ENCODE assay signal across 4 cellular contexts in the genomic region with DNA sequence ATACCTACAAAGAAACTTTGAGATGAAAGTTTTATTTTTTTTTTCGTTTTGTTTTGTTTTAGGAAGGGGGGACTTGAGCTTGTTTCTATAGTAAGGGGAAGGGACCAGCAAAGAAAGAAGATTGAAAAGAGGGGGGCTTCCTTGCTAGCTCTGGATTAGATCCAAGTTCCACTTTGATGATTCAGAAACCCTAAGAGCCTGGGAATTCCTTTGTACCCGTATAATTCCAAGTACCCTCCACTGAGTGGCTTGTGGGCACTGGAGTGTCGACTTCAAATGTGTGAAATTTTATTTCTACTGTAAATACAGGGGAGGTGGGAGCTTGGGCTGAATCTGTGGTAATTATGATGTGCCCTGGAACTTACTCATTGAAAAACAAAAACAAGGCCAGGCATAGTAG.
TF ChIP-seq lines count a peak whose summit lies in the region.

No MANE protein-coding gene starts in this region.

TF ChIP-seq in SK-N-SH, 30 proteins besides CTCF, POLR2A, EP300 and RAD21 (continues in another document):
- no peak for TF ChIP-seq MXI1 (IDR thresholded peaks at IDR 0.05; ENCODE audit: low read depth, low read length)
- TF ChIP-seq ELF1 (IDR thresholded peaks at IDR 0.05) = no peak
- TF ChIP-seq, protein P1, sequence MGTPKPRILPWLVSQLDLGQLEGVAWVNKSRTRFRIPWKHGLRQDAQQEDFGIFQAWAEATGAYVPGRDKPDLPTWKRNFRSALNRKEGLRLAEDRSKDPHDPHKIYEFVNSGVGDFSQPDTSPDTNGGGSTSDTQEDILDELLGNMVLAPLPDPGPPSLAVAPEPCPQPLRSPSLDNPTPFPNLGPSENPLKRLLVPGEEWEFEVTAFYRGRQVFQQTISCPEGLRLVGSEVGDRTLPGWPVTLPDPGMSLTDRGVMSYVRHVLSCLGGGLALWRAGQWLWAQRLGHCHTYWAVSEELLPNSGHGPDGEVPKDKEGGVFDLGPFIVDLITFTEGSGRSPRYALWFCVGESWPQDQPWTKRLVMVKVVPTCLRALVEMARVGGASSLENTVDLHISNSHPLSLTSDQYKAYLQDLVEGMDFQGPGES (IDR thresholded peaks at IDR 0.05; ENCODE audit: low read depth, low read length) = no peak
- no peak for TF ChIP-seq SMC3 (IDR thresholded peaks at IDR 0.05; ENCODE audit: low read depth, low read length)
- no peak for TF ChIP-seq EZH2phosphoT487 (IDR thresholded peaks at IDR 0.05; ENCODE audit: borderline replicate concordance, low read depth)
- TF ChIP-seq JUND (IDR thresholded peaks at IDR 0.05) = no peak
- TF ChIP-seq, protein P2, sequence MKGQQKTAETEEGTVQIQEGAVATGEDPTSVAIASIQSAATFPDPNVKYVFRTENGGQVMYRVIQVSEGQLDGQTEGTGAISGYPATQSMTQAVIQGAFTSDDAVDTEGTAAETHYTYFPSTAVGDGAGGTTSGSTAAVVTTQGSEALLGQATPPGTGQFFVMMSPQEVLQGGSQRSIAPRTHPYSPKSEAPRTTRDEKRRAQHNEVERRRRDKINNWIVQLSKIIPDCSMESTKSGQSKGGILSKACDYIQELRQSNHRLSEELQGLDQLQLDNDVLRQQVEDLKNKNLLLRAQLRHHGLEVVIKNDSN (IDR thresholded peaks at IDR 0.05; ENCODE audit: borderline replicate concordance, low read depth) = no peak
- TF ChIP-seq NFIC (IDR thresholded peaks at IDR 0.05; ENCODE audit: borderline replicate concordance) = no peak; the same call in 1 of the 2 replicates
- no peak for TF ChIP-seq NRF1 (IDR thresholded peaks at IDR 0.05; ENCODE audit: low read depth, low read length)
- no peak for TF ChIP-seq FOSL2 (IDR thresholded peaks at IDR 0.05; ENCODE audit: borderline replicate concordance, low read depth)
- TF ChIP-seq, protein P3, sequence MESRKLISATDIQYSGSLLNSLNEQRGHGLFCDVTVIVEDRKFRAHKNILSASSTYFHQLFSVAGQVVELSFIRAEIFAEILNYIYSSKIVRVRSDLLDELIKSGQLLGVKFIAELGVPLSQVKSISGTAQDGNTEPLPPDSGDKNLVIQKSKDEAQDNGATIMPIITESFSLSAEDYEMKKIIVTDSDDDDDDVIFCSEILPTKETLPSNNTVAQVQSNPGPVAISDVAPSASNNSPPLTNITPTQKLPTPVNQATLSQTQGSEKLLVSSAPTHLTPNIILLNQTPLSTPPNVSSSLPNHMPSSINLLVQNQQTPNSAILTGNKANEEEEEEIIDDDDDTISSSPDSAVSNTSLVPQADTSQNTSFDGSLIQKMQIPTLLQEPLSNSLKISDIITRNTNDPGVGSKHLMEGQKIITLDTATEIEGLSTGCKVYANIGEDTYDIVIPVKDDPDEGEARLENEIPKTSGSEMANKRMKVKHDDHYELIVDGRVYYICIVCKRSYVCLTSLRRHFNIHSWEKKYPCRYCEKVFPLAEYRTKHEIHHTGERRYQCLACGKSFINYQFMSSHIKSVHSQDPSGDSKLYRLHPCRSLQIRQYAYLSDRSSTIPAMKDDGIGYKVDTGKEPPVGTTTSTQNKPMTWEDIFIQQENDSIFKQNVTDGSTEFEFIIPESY (IDR thresholded peaks at IDR 0.05; ENCODE audit: borderline replicate concordance, low read depth) = no peak
- TF ChIP-seq YY1 (IDR thresholded peaks at IDR 0.05; ENCODE audit: low read depth) = no peak
- TF ChIP-seq CHD2 (IDR thresholded peaks at IDR 0.05; ENCODE audit: low read length, partially characterized antibody) = no peak

TF ChIP-seq in SK-N-SH treated with all-trans-retinoic acid at 6 μM for 48 hours, 23 proteins besides CTCF, POLR2A, EP300 and RAD21:
- TF ChIP-seq PPARA (CRISPR knock-in tag; IDR thresholded peaks at IDR 0.05; ENCODE audit: borderline replicate concordance) = no peak
- TF ChIP-seq, protein P4, sequence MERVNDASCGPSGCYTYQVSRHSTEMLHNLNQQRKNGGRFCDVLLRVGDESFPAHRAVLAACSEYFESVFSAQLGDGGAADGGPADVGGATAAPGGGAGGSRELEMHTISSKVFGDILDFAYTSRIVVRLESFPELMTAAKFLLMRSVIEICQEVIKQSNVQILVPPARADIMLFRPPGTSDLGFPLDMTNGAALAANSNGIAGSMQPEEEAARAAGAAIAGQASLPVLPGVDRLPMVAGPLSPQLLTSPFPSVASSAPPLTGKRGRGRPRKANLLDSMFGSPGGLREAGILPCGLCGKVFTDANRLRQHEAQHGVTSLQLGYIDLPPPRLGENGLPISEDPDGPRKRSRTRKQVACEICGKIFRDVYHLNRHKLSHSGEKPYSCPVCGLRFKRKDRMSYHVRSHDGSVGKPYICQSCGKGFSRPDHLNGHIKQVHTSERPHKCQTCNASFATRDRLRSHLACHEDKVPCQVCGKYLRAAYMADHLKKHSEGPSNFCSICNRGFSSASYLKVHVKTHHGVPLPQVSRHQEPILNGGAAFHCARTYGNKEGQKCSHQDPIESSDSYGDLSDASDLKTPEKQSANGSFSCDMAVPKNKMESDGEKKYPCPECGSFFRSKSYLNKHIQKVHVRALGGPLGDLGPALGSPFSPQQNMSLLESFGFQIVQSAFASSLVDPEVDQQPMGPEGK (CRISPR knock-in tag; IDR thresholded peaks at IDR 0.05; ENCODE audit: borderline replicate concordance) = no peak
- no peak for TF ChIP-seq ZC3H10 (CRISPR knock-in tag; IDR thresholded peaks at IDR 0.05)
- TF ChIP-seq ZFP3 (CRISPR knock-in tag; IDR thresholded peaks at IDR 0.05) = no peak
- TF ChIP-seq GLIS3 (CRISPR knock-in tag; IDR thresholded peaks at IDR 0.05) = no peak
- TF ChIP-seq ISL1 (CRISPR knock-in tag; IDR thresholded peaks at IDR 0.05) = no peak
- no peak for TF ChIP-seq BACH2 (CRISPR knock-in tag; IDR thresholded peaks at IDR 0.05; ENCODE audit: borderline replicate concordance)
- no peak for TF ChIP-seq ZNF70 (CRISPR knock-in tag; IDR thresholded peaks at IDR 0.05)
- TF ChIP-seq, protein P5, sequence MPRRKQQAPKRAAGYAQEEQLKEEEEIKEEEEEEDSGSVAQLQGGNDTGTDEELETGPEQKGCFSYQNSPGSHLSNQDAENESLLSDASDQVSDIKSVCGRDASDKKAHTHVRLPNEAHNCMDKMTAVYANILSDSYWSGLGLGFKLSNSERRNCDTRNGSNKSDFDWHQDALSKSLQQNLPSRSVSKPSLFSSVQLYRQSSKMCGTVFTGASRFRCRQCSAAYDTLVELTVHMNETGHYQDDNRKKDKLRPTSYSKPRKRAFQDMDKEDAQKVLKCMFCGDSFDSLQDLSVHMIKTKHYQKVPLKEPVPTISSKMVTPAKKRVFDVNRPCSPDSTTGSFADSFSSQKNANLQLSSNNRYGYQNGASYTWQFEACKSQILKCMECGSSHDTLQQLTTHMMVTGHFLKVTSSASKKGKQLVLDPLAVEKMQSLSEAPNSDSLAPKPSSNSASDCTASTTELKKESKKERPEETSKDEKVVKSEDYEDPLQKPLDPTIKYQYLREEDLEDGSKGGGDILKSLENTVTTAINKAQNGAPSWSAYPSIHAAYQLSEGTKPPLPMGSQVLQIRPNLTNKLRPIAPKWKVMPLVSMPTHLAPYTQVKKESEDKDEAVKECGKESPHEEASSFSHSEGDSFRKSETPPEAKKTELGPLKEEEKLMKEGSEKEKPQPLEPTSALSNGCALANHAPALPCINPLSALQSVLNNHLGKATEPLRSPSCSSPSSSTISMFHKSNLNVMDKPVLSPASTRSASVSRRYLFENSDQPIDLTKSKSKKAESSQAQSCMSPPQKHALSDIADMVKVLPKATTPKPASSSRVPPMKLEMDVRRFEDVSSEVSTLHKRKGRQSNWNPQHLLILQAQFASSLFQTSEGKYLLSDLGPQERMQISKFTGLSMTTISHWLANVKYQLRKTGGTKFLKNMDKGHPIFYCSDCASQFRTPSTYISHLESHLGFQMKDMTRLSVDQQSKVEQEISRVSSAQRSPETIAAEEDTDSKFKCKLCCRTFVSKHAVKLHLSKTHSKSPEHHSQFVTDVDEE (CRISPR knock-in tag; IDR thresholded peaks at IDR 0.05) = no peak
- TF ChIP-seq ZNF565 (CRISPR knock-in tag; conservative IDR thresholded peaks at IDR 0.05; ENCODE audit: low read depth) = no peak

TF ChIP-seq in endothelial cell of umbilical vein, 7 proteins besides CTCF, POLR2A, EP300 and RAD21:
- TF ChIP-seq MYC (IDR thresholded peaks at IDR 0.05; ENCODE audit: low read depth, low read length) (no peak), POLR2AphosphoS5 (IDR thresholded peaks at IDR 0.05; ENCODE audit: insufficient read depth, low read depth, low read length) (no peak), GATA2 (IDR thresholded peaks at IDR 0.05; ENCODE audit: insufficient read depth, insufficient read length, low read depth, low read length) (no peak), EZH2 (IDR thresholded peaks at IDR 0.05; ENCODE audit: borderline replicate concordance, low read depth, low read length, severe bottlenecking) (no peak), JUN (IDR thresholded peaks at IDR 0.05; ENCODE audit: borderline replicate concordance, insufficient read depth, insufficient read length, low read depth) (no peak), FOS (IDR thresholded peaks at IDR 0.05; ENCODE audit: borderline replicate concordance, insufficient read depth, low read length) (no peak)
- TF ChIP-seq, protein P6, sequence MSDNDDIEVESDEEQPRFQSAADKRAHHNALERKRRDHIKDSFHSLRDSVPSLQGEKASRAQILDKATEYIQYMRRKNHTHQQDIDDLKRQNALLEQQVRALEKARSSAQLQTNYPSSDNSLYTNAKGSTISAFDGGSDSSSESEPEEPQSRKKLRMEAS (IDR thresholded peaks at IDR 0.05; ENCODE audit: insufficient read depth, insufficient read length) = no peak

TF ChIP-seq in WTC11, 78 proteins besides CTCF, POLR2A, EP300 and RAD21:
- no peak for TF ChIP-seq OVOL2 (CRISPR knock-in tag; IDR thresholded peaks at IDR 0.05; ENCODE audit: borderline replicate concordance)
- TF ChIP-seq, protein P7, sequence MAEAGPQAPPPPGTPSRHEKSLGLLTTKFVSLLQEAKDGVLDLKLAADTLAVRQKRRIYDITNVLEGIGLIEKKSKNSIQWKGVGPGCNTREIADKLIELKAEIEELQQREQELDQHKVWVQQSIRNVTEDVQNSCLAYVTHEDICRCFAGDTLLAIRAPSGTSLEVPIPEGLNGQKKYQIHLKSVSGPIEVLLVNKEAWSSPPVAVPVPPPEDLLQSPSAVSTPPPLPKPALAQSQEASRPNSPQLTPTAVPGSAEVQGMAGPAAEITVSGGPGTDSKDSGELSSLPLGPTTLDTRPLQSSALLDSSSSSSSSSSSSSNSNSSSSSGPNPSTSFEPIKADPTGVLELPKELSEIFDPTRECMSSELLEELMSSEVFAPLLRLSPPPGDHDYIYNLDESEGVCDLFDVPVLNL (CRISPR knock-in tag; IDR thresholded peaks at IDR 0.05; ENCODE audit: borderline replicate concordance, low read depth) = no peak
- TF ChIP-seq, protein P8, sequence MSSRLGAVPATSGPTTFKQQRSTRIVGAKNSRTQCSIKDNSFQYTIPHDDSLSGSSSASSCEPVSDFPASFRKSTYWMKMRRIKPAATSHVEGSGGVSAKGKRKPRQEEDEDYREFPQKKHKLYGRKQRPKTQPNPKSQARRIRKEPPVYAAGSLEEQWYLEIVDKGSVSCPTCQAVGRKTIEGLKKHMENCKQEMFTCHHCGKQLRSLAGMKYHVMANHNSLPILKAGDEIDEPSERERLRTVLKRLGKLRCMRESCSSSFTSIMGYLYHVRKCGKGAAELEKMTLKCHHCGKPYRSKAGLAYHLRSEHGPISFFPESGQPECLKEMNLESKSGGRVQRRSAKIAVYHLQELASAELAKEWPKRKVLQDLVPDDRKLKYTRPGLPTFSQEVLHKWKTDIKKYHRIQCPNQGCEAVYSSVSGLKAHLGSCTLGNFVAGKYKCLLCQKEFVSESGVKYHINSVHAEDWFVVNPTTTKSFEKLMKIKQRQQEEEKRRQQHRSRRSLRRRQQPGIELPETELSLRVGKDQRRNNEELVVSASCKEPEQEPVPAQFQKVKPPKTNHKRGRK (CRISPR knock-in tag; IDR thresholded peaks at IDR 0.05; ENCODE audit: borderline replicate concordance) = no peak
- TF ChIP-seq, protein P2 (CRISPR knock-in tag; IDR thresholded peaks at IDR 0.05) = no peak
- TF ChIP-seq, protein P9, sequence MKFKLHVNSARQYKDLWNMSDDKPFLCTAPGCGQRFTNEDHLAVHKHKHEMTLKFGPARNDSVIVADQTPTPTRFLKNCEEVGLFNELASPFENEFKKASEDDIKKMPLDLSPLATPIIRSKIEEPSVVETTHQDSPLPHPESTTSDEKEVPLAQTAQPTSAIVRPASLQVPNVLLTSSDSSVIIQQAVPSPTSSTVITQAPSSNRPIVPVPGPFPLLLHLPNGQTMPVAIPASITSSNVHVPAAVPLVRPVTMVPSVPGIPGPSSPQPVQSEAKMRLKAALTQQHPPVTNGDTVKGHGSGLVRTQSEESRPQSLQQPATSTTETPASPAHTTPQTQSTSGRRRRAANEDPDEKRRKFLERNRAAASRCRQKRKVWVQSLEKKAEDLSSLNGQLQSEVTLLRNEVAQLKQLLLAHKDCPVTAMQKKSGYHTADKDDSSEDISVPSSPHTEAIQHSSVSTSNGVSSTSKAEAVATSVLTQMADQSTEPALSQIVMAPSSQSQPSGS (CRISPR knock-in tag; IDR thresholded peaks at IDR 0.05; ENCODE audit: borderline replicate concordance, low read depth) = no peak
- TF ChIP-seq, protein P10, sequence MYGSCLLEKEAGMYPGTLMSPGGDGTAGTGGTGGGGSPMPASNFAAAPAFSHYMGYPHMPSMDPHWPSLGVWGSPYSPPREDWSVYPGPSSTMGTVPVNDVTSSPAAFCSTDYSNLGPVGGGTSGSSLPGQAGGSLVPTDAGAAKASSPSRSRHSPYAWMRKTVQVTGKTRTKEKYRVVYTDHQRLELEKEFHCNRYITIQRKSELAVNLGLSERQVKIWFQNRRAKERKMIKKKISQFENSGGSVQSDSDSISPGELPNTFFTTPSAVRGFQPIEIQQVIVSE (CRISPR knock-in tag; IDR thresholded peaks at IDR 0.05; ENCODE audit: borderline replicate concordance) = no peak
- TF ChIP-seq, protein P11, sequence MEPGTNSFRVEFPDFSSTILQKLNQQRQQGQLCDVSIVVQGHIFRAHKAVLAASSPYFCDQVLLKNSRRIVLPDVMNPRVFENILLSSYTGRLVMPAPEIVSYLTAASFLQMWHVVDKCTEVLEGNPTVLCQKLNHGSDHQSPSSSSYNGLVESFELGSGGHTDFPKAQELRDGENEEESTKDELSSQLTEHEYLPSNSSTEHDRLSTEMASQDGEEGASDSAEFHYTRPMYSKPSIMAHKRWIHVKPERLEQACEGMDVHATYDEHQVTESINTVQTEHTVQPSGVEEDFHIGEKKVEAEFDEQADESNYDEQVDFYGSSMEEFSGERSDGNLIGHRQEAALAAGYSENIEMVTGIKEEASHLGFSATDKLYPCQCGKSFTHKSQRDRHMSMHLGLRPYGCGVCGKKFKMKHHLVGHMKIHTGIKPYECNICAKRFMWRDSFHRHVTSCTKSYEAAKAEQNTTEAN (CRISPR knock-in tag; IDR thresholded peaks at IDR 0.05) = no peak
